ENCODE assay signal across 27 cellular contexts in the genomic region with DNA sequence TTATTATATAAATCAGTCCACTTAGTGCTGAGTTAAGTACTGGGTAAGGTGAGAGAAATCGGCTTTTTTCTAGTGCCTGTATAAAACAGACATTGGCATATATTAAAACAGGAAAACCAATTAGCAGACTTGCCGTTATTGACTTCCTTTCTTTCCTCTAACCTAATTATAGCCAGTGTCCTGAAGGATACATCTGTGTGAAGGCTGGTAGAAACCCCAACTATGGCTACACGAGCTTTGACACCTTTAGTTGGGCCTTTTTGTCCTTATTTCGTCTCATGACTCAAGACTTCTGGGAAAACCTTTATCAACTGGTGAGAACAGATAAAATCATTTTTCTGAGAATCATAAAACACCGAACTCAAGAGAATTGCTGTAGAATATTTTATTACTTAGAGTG.
"Had no signal": no experiment of that assay in that cellular context is flagged by ENCODE, and none has a peak within 500 bp of the region (broad histone marks: within the 10 kb centered on the region; RNA-seq: fewer than 3 reads in every experiment).

No MANE protein-coding gene starts in this region.

- H3K4me3 ChIP-seq: left lung, lower lobe of right lung, pancreas, prostate gland, skin epidermis, stomach, testis, thyroid gland, transverse colon, upper lobe of left lung had no signal

- H3K27ac ChIP-seq: left lung, lower lobe of right lung, pancreas, prostate gland, skin epidermis, stomach, testis, thyroid gland, transverse colon, upper lobe of left lung had no signal

- DNase-seq: hypothalamus; immature natural killer cell; kidney; left colon; left lung; lower lobe of right lung; mammary epithelial cell; mesenchymal stem cell; naive thymus-derived CD8-positive, alpha-beta T cell; nucleus accumbens; pancreas; posterior cingulate gyrus; retina; right cardiac atrium; stimulated activated CD4-positive, alpha-beta T cell treated with anti-CD3 and anti-CD28 coated beads, Interleukin-12 subunit alpha, Interleukin-12 subunit beta, amount 100 ng/mL, for 4 hours; stimulated activated CD4-positive, alpha-beta T cell treated with anti-CD3 and anti-CD28 coated beads, Interleukin-15, amount 100 ng/mL, for 24 hours; stimulated activated CD4-positive, alpha-beta T cell treated with anti-CD3 and anti-CD28 coated beads, Interleukin-2, amount 100 ng/mL, for 24 hours; stimulated activated CD4-positive, alpha-beta T cell treated with anti-CD3 and anti-CD28 coated beads, Interleukin-4, amount 100 ng/mL, for 1 hour; stimulated activated naive B cell treated with anti-CD40 and anti-IgM and Interleukin-4, amounts not matched to agents 10 μg/mL and 1 μg/mL and 100 μg/mL, for 72 hours; stimulated activated naive CD8-positive, alpha-beta T cell treated with anti-CD3 and anti-CD28 coated beads, Interleukin-15, Interleukin-2, amounts not matched to agents 100 U/mL and 50 U/mL, for 24 hours; stomach; testis; thyroid gland; transverse colon; upper lobe of left lung had no signal

- H3K4me1 ChIP-seq: left lung, lower lobe of right lung, pancreas, prostate gland, stomach, testis, thyroid gland, transverse colon, upper lobe of left lung had no signal

- H3K27me3 ChIP-seq: left lung, pancreas, stomach, testis, thyroid gland, transverse colon, upper lobe of left lung had no signal

- H3K36me3 ChIP-seq: left lung, lower lobe of right lung, pancreas, prostate gland, stomach, thyroid gland, transverse colon, upper lobe of left lung had no signal

- H3K9me3 ChIP-seq: left lung, lower lobe of right lung, pancreas, prostate gland, stomach, testis, thyroid gland, transverse colon, upper lobe of left lung had no signal
